10 cellular contexts compared by ENCODE assay signal in genomic region chr12:123431951-123432886, GRCh38. TPM values are rescaled to one million over a fixed set of nuclear protein-coding genes. Genes with fewer than 3 reads are reported as not detected.
A peak's percentile ranks its signal among the peaks of the same experiment; 100 is the strongest.
DNase-seq lines count a peak whose midpoint lies in the region; ATAC-seq and TF ChIP-seq lines count a peak whose summit lies in the region.
"Had no signal": no experiment of that assay in that cellular context is flagged by ENCODE, and none has a peak within 500 bp of the region (broad histone marks: within the 10 kb centered on the region; RNA-seq: fewer than 3 reads in every experiment).

No MANE protein-coding gene starts in this region.

- peaks cover 41% of the 10 kb centered on the region for H3K36me3 ChIP-seq in lower lobe of right lung

- ATAC-seq in lower lobe of right lung (peak in 1 of 2 donors; percentile 26), HG03095 (IDR thresholded peaks at IDR 0.05; ENCODE audit: unreplicated experiment) (no peak)

- no peaks in the 10 kb centered on the region for H3K9me3 ChIP-seq in lower lobe of right lung

- no peak for TF ChIP-seq CTCF in AG10803 (conservative IDR thresholded peaks at IDR 0.05; ENCODE audit: low read length)
- no peak for TF ChIP-seq CTCF in HL-60 (IDR thresholded peaks at IDR 0.05; ENCODE audit: insufficient read depth, low read length)
- TF ChIP-seq CTCF in lower lobe of right lung (IDR thresholded peaks at IDR 0.05): no peak
- TF ChIP-seq CTCF in GM13976 (IDR thresholded peaks at IDR 0.05; ENCODE audit: borderline replicate concordance, control extremely low read depth, extremely low read depth, insufficient read depth, missing control alignments): no peak

- intact Hi-C loops in lower lobe of right lung (cut with DNase I): no loop called here

- in situ Hi-C loops in GM13976 (cut with MboI; ENCODE audit: low sequenced_read_pairs, unreplicated experiment): no loop called here

- H3K4me1 ChIP-seq in lower lobe of right lung: peaks cover 39% of the 10 kb centered on the region

- H3K27me3 ChIP-seq in HL-60 (ENCODE audit: insufficient read depth, poor library complexity, severe bottlenecking) (no peaks in the 10 kb centered on the region), lower lobe of right lung (ENCODE audit: low read depth) (no peaks in the 10 kb centered on the region)

- DNase-seq in AG10803 (ENCODE audit: low read depth): peak; percentile 35
- DNase-seq in HL-60 (ENCODE audit: low read depth in 1 of 2, low spot score in 1 of 2): peak in 1 of 2 experiments; percentile 87
- peak; percentile 36 for DNase-seq in activated T-helper 9 cell treated with anti-CD3 and anti-CD28 coated beads, Interleukin-2, amount 50 U/mL, for 16 hours (ENCODE audit: low read depth)
- DNase-seq in lower lobe of right lung: peak; percentile 65
- DNase-seq in AG08395 (ENCODE audit: low spot score): no peak
- DNase-seq in GM13976 (ENCODE audit: low spot score): no peak
- no peak for DNase-seq in GM19238 (ENCODE audit: insufficient read length, low spot score)
- DNase-seq: DMS 273 treated with DMSO at 0.1 percent for 48 hours, HCEC 1CT had no signal

- H3K4me3 ChIP-seq in AG10803 (ENCODE audit: low read length) (peak overlapping the region; percentile 12; the same call in 1 of the 2 replicates), HL-60 (replicated peaks; ENCODE audit: insufficient read depth, low read length) (peak overlapping the region; percentile 81), lower lobe of right lung (peak overlapping the region; percentile 96)

- peak overlapping the region; percentile 96 for H3K27ac ChIP-seq in HL-60 (replicated peaks)
- peak overlapping the region; percentile 57 for H3K27ac ChIP-seq in lower lobe of right lung

RNA-seq across cellular contexts. Expression of gene RILPL2, which starts 4.3 kb away (rescaled TPM):
- 18.6 TPM for total RNA-seq in lower lobe of right lung

RNA-seq across cellular contexts. Expression of gene SNRNP35, which starts 25.7 kb away (rescaled TPM):
- total RNA-seq in lower lobe of right lung: 23.3 TPM

RNA-seq across cellular contexts. Expression of gene KMT5A, which starts 48.3 kb away (rescaled TPM):
- 41.7 TPM for total RNA-seq in lower lobe of right lung

Comparison
In these comparisons a context has a peak if more than half of its experiments do, and no peak if none do; other contexts are left out.
1. DNase-seq: peak in AG10803 (single experiment), activated T-helper 9 cell treated with anti-CD3 and anti-CD28 coated beads, Interleukin-2, amount 50 U/mL, for 16 hours (single experiment) and lower lobe of right lung (single experiment); none in AG08395 (single experiment), GM13976 (single experiment) and GM19238 (single experiment).
2. H3K4me3 ChIP-seq: peak in every context shown above with its lines; median percentile 96 in lower lobe of right lung; 81 in HL-60; 12 in AG10803.